11 cellular contexts compared by ENCODE assay signal in genomic region chr7:28103984-28104628, GRCh38.
DNase-seq lines count a peak whose midpoint lies in the region; ATAC-seq and TF ChIP-seq lines count a peak whose summit lies in the region.
"Had no signal": no experiment of that assay in that cellular context is flagged by ENCODE, and none has a peak within 500 bp of the region (broad histone marks: within the 10 kb centered on the region; RNA-seq: fewer than 3 reads in every experiment).

No MANE protein-coding gene starts in this region.

- TF ChIP-seq CTCF in HCT116 (IDR thresholded peaks at IDR 0.05 in 2 of 3, conservative IDR thresholded peaks at IDR 0.05 in 1 of 3; ENCODE audit: borderline replicate concordance in 1 of 3, insufficient read depth in 1 of 3, low read depth in 2 of 3, low read length in 2 of 3), result no peak
- TF ChIP-seq CTCF in right atrium auricular region (IDR thresholded peaks at IDR 0.05), result no peak
- no peak for TF ChIP-seq CTCF in gastrocnemius medialis (IDR thresholded peaks at IDR 0.05 in 4 of 5, conservative IDR thresholded peaks at IDR 0.05 in 1 of 5)
- TF ChIP-seq CTCF in colonic mucosa (IDR thresholded peaks at IDR 0.05), result no peak

- no peaks in the 10 kb centered on the region for H3K9me2 ChIP-seq in HCT116 (ENCODE audit: insufficient read depth)

- TF ChIP-seq RAD21 in HCT116 (IDR thresholded peaks at IDR 0.05; ENCODE audit: low read depth), result no peak

- H3K79me2 ChIP-seq in HCT116 (ENCODE audit: insufficient read depth, low read length), result no peaks in the 10 kb centered on the region

- no peaks in the 10 kb centered on the region for H3K36me3 ChIP-seq in HCT116 (ENCODE audit: control insufficient read depth in 1 of 2, insufficient read depth in 2 of 2, low read length in 2 of 2)
- no peaks in the 10 kb centered on the region for H3K36me3 ChIP-seq in right atrium auricular region
- no peaks in the 10 kb centered on the region for H3K36me3 ChIP-seq in gastrocnemius medialis
- H3K36me3 ChIP-seq in colonic mucosa, result no peaks in the 10 kb centered on the region
- H3K36me3 ChIP-seq: thoracic aorta had no signal

- H3K9ac ChIP-seq in HCT116 (ENCODE audit: low read length), result no peak overlapping the region
- H3K9ac ChIP-seq in colonic mucosa (ENCODE audit: low read depth in 2 of 2, low read length in 2 of 2), result no peak overlapping the region

- DNase-seq in HCT116 (ENCODE audit: low read depth, low spot score), result no peak
- DNase-seq in RPMI7951 (ENCODE audit: low read depth), result peak; percentile 69
- no peak for DNase-seq in right atrium auricular region (ENCODE audit: low spot score)
- DNase-seq in gastrocnemius medialis, result peak in 1 of 2 donors; percentile 32
- DNase-seq in colonic mucosa, result no peak
- no peak for DNase-seq in stimulated activated CD8-positive, alpha-beta memory T cell treated with anti-CD3 and anti-CD28 coated beads, Interleukin-4, amount 100 ng/mL, for 48 hours
- no peak for DNase-seq in GM19238 (ENCODE audit: insufficient read length, low spot score)
- DNase-seq: NCI-H1092, NCI-H446 treated with DMSO at 0.1 percent for 48 hours had no signal

- CTCF ChIA-PET in HCT116 (lab: Charles Lee), result interaction anchor here (1.5 to 1.8 kb wide), 2 partner anchors 8 to 10 kb away, joined by 4 to 6 read pairs; no protein-coding TSS in a partner anchor

- H2AFZ ChIP-seq in HCT116 (ENCODE audit: low read depth, low read length, poor library complexity, severe bottlenecking), result no peak overlapping the region

- RAD21 ChIA-PET in HCT116 (lab: Charles Lee; ENCODE audit: low non-redundant PET in 1 of 2, low total read pairs in 2 of 2, uncharacterized antibody in 2 of 2, unreplicated experiment in 2 of 2), result no interaction called here

- H3K4me3 ChIP-seq in HCT116 (replicated peaks in 1 of 2; ENCODE audit: low read depth in 1 of 2, low read length in 2 of 2) (no peak overlapping the region; a peak in 1 of 4 replicates), right atrium auricular region (no peak overlapping the region), gastrocnemius medialis (no peak overlapping the region), colonic mucosa (no peak overlapping the region)
- H3K4me3 ChIP-seq: thoracic aorta had no signal

- H4K20me1 ChIP-seq in HCT116 (ENCODE audit: insufficient read depth), result no peaks in the 10 kb centered on the region

- peak overlapping the region; percentile 57 for H3K4me2 ChIP-seq in HCT116 (ENCODE audit: low read length)

- POLR2A ChIA-PET in HCT116 (lab: Charles Lee), result no interaction called here

- ATAC-seq in HCT116, result peak; percentile 62
- no peak for ATAC-seq in gastrocnemius medialis
- no peak for ATAC-seq in GM18511 (IDR thresholded peaks at IDR 0.05; ENCODE audit: unreplicated experiment)

- intact Hi-C loops in HCT116 (cut with micrococcal nuclease) (no loop called here), gastrocnemius medialis (cut with DNase I; ENCODE audit: low total_unique reads) (loop anchor here (2.0 to 10.0 kb wide), 5 partner anchors 97 to 1751 kb away; partner anchors contain the start of gene TAX1BP1), colonic mucosa (cut with DNase I) (no loop called here)

- H3K4me1 ChIP-seq in HCT116 (ENCODE audit: control insufficient read depth in 1 of 2, insufficient read depth in 2 of 2, low read length in 2 of 2) (peaks cover 29 to 47% of the 10 kb centered on the region in 2 experiments), right atrium auricular region (peaks cover 0 to 47% of the 10 kb centered on the region in 2 donors), gastrocnemius medialis (peaks cover 50 to 51% of the 10 kb centered on the region in 2 donors), colonic mucosa (no peaks in the 10 kb centered on the region)

- in situ Hi-C loops in gastrocnemius medialis (cut with MboI; ENCODE audit: low sequenced_read_pairs in 4 of 4), result no loop called here

- H3K27ac ChIP-seq in HCT116 (ENCODE audit: low read depth, low read length) (no peak overlapping the region), right atrium auricular region (peak overlapping the region; percentile 78 to 83), gastrocnemius medialis (peak overlapping the region in 3 of 4 donors; percentile 85 to 92 (median 89)), colonic mucosa (no peak overlapping the region)
- H3K27ac ChIP-seq: thoracic aorta had no signal

- H3K27me3 ChIP-seq in HCT116 (ENCODE audit: insufficient read depth, low read length), result no peaks in the 10 kb centered on the region
- no peaks in the 10 kb centered on the region for H3K27me3 ChIP-seq in right atrium auricular region
- no peaks in the 10 kb centered on the region for H3K27me3 ChIP-seq in gastrocnemius medialis
- H3K27me3 ChIP-seq in colonic mucosa, result no peaks in the 10 kb centered on the region

- no peak for TF ChIP-seq POLR2A in HCT116 (IDR thresholded peaks at IDR 0.05; ENCODE audit: borderline replicate concordance, extremely low read depth, insufficient read depth, insufficient read length)
- no peak for TF ChIP-seq POLR2A in gastrocnemius medialis (IDR thresholded peaks at IDR 0.05)

- BruUV-seq in HCT116 (replicated peaks; lab: Mats Ljungman, UMichigan), result no TSS peak

- H3K9me3 ChIP-seq in HCT116 (ENCODE audit: control insufficient read depth in 1 of 2, insufficient read depth in 1 of 2, low read depth in 1 of 2, low read length in 2 of 2) (no peaks in the 10 kb centered on the region), right atrium auricular region (no peaks in the 10 kb centered on the region), gastrocnemius medialis (no peaks in the 10 kb centered on the region), colonic mucosa (no peaks in the 10 kb centered on the region)
- H3K9me3 ChIP-seq: thoracic aorta had no signal

TF ChIP-seq in HCT116, 20 proteins besides CTCF, POLR2A, EP300 and RAD21:
- no peak for TF ChIP-seq ELF1 (IDR thresholded peaks at IDR 0.05; ENCODE audit: borderline replicate concordance, low read depth)
- TF ChIP-seq ZFX (IDR thresholded peaks at IDR 0.05), result no peak
- TF ChIP-seq SRF (IDR thresholded peaks at IDR 0.05; ENCODE audit: low read depth), result no peak
- TF ChIP-seq SP1 (IDR thresholded peaks at IDR 0.05; ENCODE audit: low read depth), result 0 out of 2 replicates have a peak, but pooled peaks have one; percentile 27
- TF ChIP-seq EZH2phosphoT487 (IDR thresholded peaks at IDR 0.05; ENCODE audit: borderline replicate concordance), result no peak

Comparison
In these comparisons a context has a peak if more than half of its experiments do, and no peak if none do; other contexts are left out.
1. H3K27ac ChIP-seq: peak in right atrium auricular region (2 of 2) and gastrocnemius medialis (3 of 4); none in HCT116 (single experiment) and colonic mucosa (single experiment).